13 cellular contexts compared by ENCODE assay signal in genomic region chr6:143299253-143300166, GRCh38.
DNase-seq lines count a peak whose midpoint lies in the region; ATAC-seq lines count a peak whose summit lies in the region.
"Had no signal": no experiment of that assay in that cellular context is flagged by ENCODE, and none has a peak within 500 bp of the region (broad histone marks: within the 10 kb centered on the region; RNA-seq: fewer than 3 reads in every experiment).

No MANE protein-coding gene starts in this region.

- H3K36me3 Mint-ChIP-seq in activated naive CD4-positive, alpha-beta T cell treated with anti-CD3 and anti-CD28 coated beads for 36 hours (ENCODE audit: low read depth) = no peaks in the 10 kb centered on the region

- H3K27ac Mint-ChIP-seq in activated naive CD4-positive, alpha-beta T cell treated with anti-CD3 and anti-CD28 coated beads for 36 hours = no peak overlapping the region
- H3K27ac Mint-ChIP-seq: brain had no signal

- intact Hi-C loops in activated naive CD4-positive, alpha-beta T cell treated with anti-CD3 and anti-CD28 coated beads for 36 hours (cut with micrococcal nuclease) = no loop called here

- H3K4me1 Mint-ChIP-seq in activated naive CD4-positive, alpha-beta T cell treated with anti-CD3 and anti-CD28 coated beads for 36 hours (ENCODE audit: low read depth) = peaks cover 7% of the 10 kb centered on the region

- no peak overlapping the region for H3K4me3 Mint-ChIP-seq in activated naive CD4-positive, alpha-beta T cell treated with anti-CD3 and anti-CD28 coated beads for 36 hours
- H3K4me3 Mint-ChIP-seq: brain had no signal

- peak; percentile 8 for DNase-seq in activated naive CD4-positive, alpha-beta T cell treated with anti-CD3 and anti-CD28 coated beads for 36 hours
- DNase-seq in activated naive CD4-positive, alpha-beta T cell treated with anti-CD3 and anti-CD28 coated beads, Interleukin-2, amount 50 U/mL, for 16 hours = no peak
- peak; percentile 24 for DNase-seq in stimulated activated CD8-positive, alpha-beta memory T cell treated with anti-CD3 and anti-CD28 coated beads, Interleukin-4, amount 100 ng/mL, for 48 hours
- DNase-seq in HT-29 (ENCODE audit: low spot score) (no peak), DMS153 (lab: John Stamatoyannopoulos, UW) (no peak)
- DNase-seq: hippocampal formation; NCI-H1092; NK-92 treated with Interleukin-12 subunit alpha and Interleukin-12 subunit beta, amount 100 ng/mL, for 24 hours; psoas muscle had no signal

- H3K9me3 Mint-ChIP-seq in activated naive CD4-positive, alpha-beta T cell treated with anti-CD3 and anti-CD28 coated beads for 36 hours = no peaks in the 10 kb centered on the region

- ATAC-seq in GM21526 (IDR thresholded peaks at IDR 0.05; ENCODE audit: low FRiP score, unreplicated experiment) = peak; percentile 94
- ATAC-seq in HG03280 (IDR thresholded peaks at IDR 0.05; ENCODE audit: unreplicated experiment) = peak; percentile 86
- no peak for ATAC-seq in GM19452 (IDR thresholded peaks at IDR 0.05; ENCODE audit: unreplicated experiment)
- ATAC-seq: psoas muscle had no signal

- CTCF ChIA-PET in activated naive CD4-positive, alpha-beta T cell treated with anti-CD3 and anti-CD28 coated beads for 36 hours (lab: Charles Lee) = interaction anchor here (0.5 kb wide), 1 partner anchor 588 kb away, joined by 4 read pairs; no protein-coding TSS in a partner anchor

- no peaks in the 10 kb centered on the region for H3K27me3 Mint-ChIP-seq in activated naive CD4-positive, alpha-beta T cell treated with anti-CD3 and anti-CD28 coated beads for 36 hours (ENCODE audit: low read depth)
- H3K27me3 Mint-ChIP-seq: brain had no signal

Comparison
In these comparisons a context has a peak if more than half of its experiments do, and no peak if none do; other contexts are left out.
1. DNase-seq: peak in activated naive CD4-positive, alpha-beta T cell treated with anti-CD3 and anti-CD28 coated beads for 36 hours (single experiment) and stimulated activated CD8-positive, alpha-beta memory T cell treated with anti-CD3 and anti-CD28 coated beads, Interleukin-4, amount 100 ng/mL, for 48 hours (single experiment); none in activated naive CD4-positive, alpha-beta T cell treated with anti-CD3 and anti-CD28 coated beads, Interleukin-2, amount 50 U/mL, for 16 hours (single experiment), HT-29 (single experiment) and DMS153 (single experiment).